In genomic region chr2:112259509-112260294, GRCh38 we compare ENCODE assay signal across 8 cellular contexts. TPM values are rescaled to one million over a fixed set of nuclear protein-coding genes. Genes with fewer than 3 reads are reported as not detected.
A peak's percentile ranks its signal among the peaks of the same experiment; 100 is the strongest.
DNase-seq lines count a peak whose midpoint lies in the region; ATAC-seq and TF ChIP-seq lines count a peak whose summit lies in the region.

No MANE protein-coding gene starts in this region.

- no peaks in the 10 kb centered on the region for H3K36me3 ChIP-seq in lung (ENCODE audit: control insufficient read depth in 2 of 2, insufficient read depth in 2 of 2, low read length in 2 of 2)

- TF ChIP-seq CTCF in GM10248 (IDR thresholded peaks at IDR 0.05; ENCODE audit: control extremely low read depth, extremely low read depth, low read depth, missing control alignments) (peak; percentile 97), dorsolateral prefrontal cortex (IDR thresholded peaks at IDR 0.05 in 54 of 56, conservative IDR thresholded peaks at IDR 0.05 in 2 of 56; ENCODE audit: low read depth in 1 of 56, partially characterized antibody in 56 of 56) (peak; percentile 71 to 96 (median 88)), lung (IDR thresholded peaks at IDR 0.05; ENCODE audit: control extremely low read depth, extremely low read depth) (peak; percentile 94)

- intact Hi-C loops in activated CD4-positive, alpha-beta memory T cell treated with anti-CD3 and anti-CD28 coated beads for 36 hours (cut with micrococcal nuclease), result loop anchor here (2.0 to 10.0 kb wide), 5 partner anchors 137 to 377 kb away; partner anchors contain the start of genes ANAPC1, POLR1B, RGPD8 and TTL
- intact Hi-C loops in dorsolateral prefrontal cortex (cut with DNase I), result loop anchor here (2.0 to 10.0 kb wide), 4 partner anchors 135 to 375 kb away; partner anchors contain the start of genes ANAPC1 (in 1 of the 2) and TTL (in 1 of the 2)

- H3K4me3 ChIP-seq in dorsolateral prefrontal cortex (peak overlapping the region in 49 of 59 donors; percentile 3 to 57 (median 29)), lung (no peak overlapping the region)

- no peaks in the 10 kb centered on the region for H3K27me3 ChIP-seq in dorsolateral prefrontal cortex
- H3K27me3 ChIP-seq in lung (ENCODE audit: control insufficient read depth, insufficient read depth), result no peaks in the 10 kb centered on the region

- H3K4me1 ChIP-seq in lung (ENCODE audit: control insufficient read depth in 2 of 2, insufficient read depth in 2 of 2, low read length in 2 of 2), result no peaks in the 10 kb centered on the region

- CTCF ChIA-PET in GM10248 (lab: Yijun Ruan, JAX), result interaction anchor here (0.7 to 6.4 kb wide), 25 partner anchors 9 to 324 kb away, joined by 3 to 37 read pairs (median 4); no protein-coding TSS in a partner anchor
- CTCF ChIA-PET in activated CD4-positive, alpha-beta memory T cell treated with anti-CD3 and anti-CD28 coated beads for 36 hours (lab: Charles Lee), result interaction anchor here (0.6 to 2.8 kb wide), 20 partner anchors 8 to 448 kb away, joined by 3 to 22 read pairs (median 4); no protein-coding TSS in a partner anchor

- DNase-seq in GM10248 (ENCODE audit: extremely low spot score) (peak; percentile 70), NCI-H774 (lab: John Stamatoyannopoulos, UW) (peak; percentile 49), dorsolateral prefrontal cortex (peak; percentile 65 to 81 (median 72)), lung (ENCODE audit: low spot score) (peak; percentile 83)
- DNase-seq in activated CD4-positive, alpha-beta memory T cell treated with anti-CD3 and anti-CD28 coated beads for 36 hours, result peak; percentile 90
- peak; percentile 73 for DNase-seq in stimulated activated CD8-positive, alpha-beta memory T cell treated with anti-CD3 and anti-CD28 coated beads, Interleukin-15, amount 100 ng/mL, for 1 hour (ENCODE audit: low read depth)

- POLR2A ChIA-PET in GM10248 (lab: Yijun Ruan, JAX), result no interaction called here
- POLR2A ChIA-PET in activated CD4-positive, alpha-beta memory T cell treated with anti-CD3 and anti-CD28 coated beads for 36 hours (lab: Charles Lee), result interaction anchor here (1.3 kb wide), 1 partner anchor 221 kb away, joined by 3 read pairs; no protein-coding TSS in a partner anchor

- H3K4me1 Mint-ChIP-seq in activated CD4-positive, alpha-beta memory T cell treated with anti-CD3 and anti-CD28 coated beads for 36 hours (ENCODE audit: low read depth), result peaks cover 13% of the 10 kb centered on the region

- no peaks in the 10 kb centered on the region for H3K27me3 Mint-ChIP-seq in activated CD4-positive, alpha-beta memory T cell treated with anti-CD3 and anti-CD28 coated beads for 36 hours

- H3K36me3 Mint-ChIP-seq in activated CD4-positive, alpha-beta memory T cell treated with anti-CD3 and anti-CD28 coated beads for 36 hours, result no peaks in the 10 kb centered on the region

- H3K9me3 ChIP-seq in lung (ENCODE audit: control insufficient read depth in 2 of 2, insufficient read depth in 1 of 2, low read length in 1 of 2), result no peaks in the 10 kb centered on the region

- ATAC-seq in HG03095 (IDR thresholded peaks at IDR 0.05; ENCODE audit: unreplicated experiment), result peak; percentile 41
- ATAC-seq in lung (ENCODE audit: insufficient read depth, low FRiP score), result peak; percentile 79
- ATAC-seq in HG03457 (IDR thresholded peaks at IDR 0.05; ENCODE audit: unreplicated experiment), result no peak

- WGBS in lung, 2 donors, result 18 to 24% methylated on average over 15 of the region's 15 CpGs

- no peak overlapping the region for H3K27ac Mint-ChIP-seq in activated CD4-positive, alpha-beta memory T cell treated with anti-CD3 and anti-CD28 coated beads for 36 hours

- peak overlapping the region; percentile 54 for H3K4me3 Mint-ChIP-seq in activated CD4-positive, alpha-beta memory T cell treated with anti-CD3 and anti-CD28 coated beads for 36 hours

- H3K27ac ChIP-seq in dorsolateral prefrontal cortex (peak overlapping the region in 12 of 59 donors; percentile 0 to 62 (median 30)), lung (ENCODE audit: low read depth in 1 of 2, low read length in 1 of 2) (peak overlapping the region in 1 of 2 donors; percentile 31)

- no peaks in the 10 kb centered on the region for H3K9me3 Mint-ChIP-seq in activated CD4-positive, alpha-beta memory T cell treated with anti-CD3 and anti-CD28 coated beads for 36 hours

RNA-seq across cellular contexts. Expression of gene ZC3H8, which starts 4.9 kb away (rescaled TPM):
- total RNA-seq in activated CD4-positive, alpha-beta memory T cell treated with anti-CD3 and anti-CD28 coated beads for 36 hours, result 10 to 100 TPM; 13.0 to 16.0 TPM
- total RNA-seq in dorsolateral prefrontal cortex (10 to 100 TPM; 14.5 to 44.4 (median 27.2) TPM), lung (10 to 100 TPM in 1 of 2 donors, 1 to 10 TPM in 1; 6.5 to 24.9 TPM)
- 1 to 10 TPM; 2.1 to 4.1 TPM for polyA plus RNA-seq in lung

RNA-seq across cellular contexts. Expression of gene ZC3H6, which starts 15.7 kb away (rescaled TPM):
- total RNA-seq in activated CD4-positive, alpha-beta memory T cell treated with anti-CD3 and anti-CD28 coated beads for 36 hours, result 10 to 100 TPM; 14.4 to 15.0 TPM
- 10 to 100 TPM; 20.4 to 50.4 (median 36.4) TPM for total RNA-seq in dorsolateral prefrontal cortex
- 10 to 100 TPM in 1 of 2 donors, 1 to 10 TPM in 1; 9.6 to 15.5 TPM for total RNA-seq in lung
- polyA plus RNA-seq in lung, result 1 to 10 TPM; 1.1 to 3.5 TPM
